Comparison of ENCODE assay signal across 8 cellular contexts in the genomic region with DNA sequence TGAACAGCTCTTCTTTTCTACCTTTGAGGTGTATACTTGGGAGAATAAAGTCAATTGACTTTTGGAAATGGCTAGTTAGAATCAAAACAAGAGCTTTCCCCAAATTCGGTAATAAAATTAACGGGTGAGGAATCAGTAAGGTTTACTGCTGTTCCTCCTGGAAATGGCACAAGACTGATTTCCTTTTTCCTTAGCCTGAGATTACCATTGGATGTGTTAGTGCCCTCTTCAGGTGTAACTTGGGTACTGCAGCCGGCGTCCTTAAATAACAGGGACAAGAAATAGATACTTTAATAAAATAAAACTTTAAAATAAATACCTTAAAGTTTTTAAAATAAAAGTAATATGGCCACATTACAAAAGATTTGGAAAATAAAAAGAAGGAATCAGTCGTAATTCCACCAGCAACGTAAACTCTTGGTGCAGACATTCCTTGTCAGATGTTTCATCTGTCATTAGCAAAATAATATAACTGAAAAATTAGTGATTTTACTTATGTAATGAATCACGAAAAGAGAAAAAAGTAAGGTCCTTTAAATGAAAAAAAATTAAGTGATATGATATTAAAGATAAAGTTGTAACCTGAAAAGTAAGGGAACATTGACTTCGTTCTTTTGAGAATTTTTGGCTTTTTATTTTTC. TPM values are rescaled to one million over a fixed set of nuclear protein-coding genes. Genes with fewer than 3 reads are reported as not detected.
DNase-seq lines count a peak whose midpoint lies in the region; ATAC-seq and TF ChIP-seq lines count a peak whose summit lies in the region.

No MANE protein-coding gene starts in this region.

- peak overlapping the region in 2 of 8 donors; percentile 51 to 79 for H3K27ac Mint-ChIP-seq in CD8-positive, alpha-beta memory T cell

- H3K4me1 Mint-ChIP-seq in CD8-positive, alpha-beta memory T cell: peaks cover 2 to 4% (median 3%) of the 10 kb centered on the region in 3 donors

- no peaks in the 10 kb centered on the region for H4K20me1 ChIP-seq in OCI-LY1 (ENCODE audit: insufficient read depth, low read length)

- no peak overlapping the region for H3K9ac ChIP-seq in OCI-LY1 (ENCODE audit: low read length)

- H3K36me3 Mint-ChIP-seq in CD8-positive, alpha-beta memory T cell: no peaks in the 10 kb centered on the region

- H3K36me3 ChIP-seq in CD8-positive, alpha-beta memory T cell (ENCODE audit: insufficient read depth, low read length): no peaks in the 10 kb centered on the region
- no peaks in the 10 kb centered on the region for H3K36me3 ChIP-seq in OCI-LY1 (ENCODE audit: insufficient read depth, low read length)
- H3K36me3 ChIP-seq in esophagus squamous epithelium: no peaks in the 10 kb centered on the region
- peaks cover 11% of the 10 kb centered on the region for H3K36me3 ChIP-seq in neutrophil
- H3K36me3 ChIP-seq in suprapubic skin: no peaks in the 10 kb centered on the region

- H3K79me2 ChIP-seq in OCI-LY1 (ENCODE audit: insufficient read depth, low read length): 0 out of 2 replicates have a peak, but pooled peaks cover 5% of the 10 kb centered on the region

- intact Hi-C loops in esophagus squamous epithelium (cut with DNase I): loop anchor here (10.0 kb wide), 3 partner anchors 54 to 264 kb away; a partner anchor contains a TSS

- no peaks in the 10 kb centered on the region for H3K9me3 Mint-ChIP-seq in CD8-positive, alpha-beta memory T cell

- no peak for TF ChIP-seq EP300 in suprapubic skin (IDR thresholded peaks at IDR 0.05)

- peak; percentile 28 to 75 (median 47) for DNase-seq in CD8-positive, alpha-beta memory T cell
- DNase-seq in HT1080 (ENCODE audit: low read depth): peak; percentile 76
- peak; percentile 53 for DNase-seq in activated T-cell treated with anti-CD3 and anti-CD28 coated beads for 24 hours (ENCODE audit: low read depth)
- no peak for DNase-seq in esophagus squamous epithelium (lab: John Stamatoyannopoulos, UW)
- DNase-seq in suprapubic skin (ENCODE audit: low spot score in 2 of 2): peak in 1 of 2 donors; percentile 81

- H3K27me3 ChIP-seq in CD8-positive, alpha-beta memory T cell (ENCODE audit: insufficient read depth, low read length, poor library complexity, severe bottlenecking): no peaks in the 10 kb centered on the region
- no peaks in the 10 kb centered on the region for H3K27me3 ChIP-seq in OCI-LY1 (ENCODE audit: insufficient read depth, low read length)
- no peaks in the 10 kb centered on the region for H3K27me3 ChIP-seq in esophagus squamous epithelium
- no peaks in the 10 kb centered on the region for H3K27me3 ChIP-seq in neutrophil
- H3K27me3 ChIP-seq in suprapubic skin: no peaks in the 10 kb centered on the region

- no peak overlapping the region for H3K4me2 ChIP-seq in OCI-LY1 (ENCODE audit: low read length)

- no peaks in the 10 kb centered on the region for H3F3A ChIP-seq in OCI-LY1 (ENCODE audit: insufficient read depth, low read length)

- no peaks in the 10 kb centered on the region for H3K9me3 ChIP-seq in CD8-positive, alpha-beta memory T cell (ENCODE audit: low read length)
- H3K9me3 ChIP-seq in OCI-LY1 (ENCODE audit: low read length) (no peaks in the 10 kb centered on the region), esophagus squamous epithelium (no peaks in the 10 kb centered on the region), neutrophil (no peaks in the 10 kb centered on the region), suprapubic skin (no peaks in the 10 kb centered on the region)

- no peaks in the 10 kb centered on the region for H3K9me2 ChIP-seq in OCI-LY1 (ENCODE audit: low read depth, low read length)

- no peak overlapping the region for H3K27ac ChIP-seq in CD8-positive, alpha-beta memory T cell (ENCODE audit: low read depth, low read length)
- H3K27ac ChIP-seq in OCI-LY1 (ENCODE audit: low read depth, low read length, poor library complexity, severe bottlenecking) (no peak overlapping the region), esophagus squamous epithelium (peak overlapping the region in 1 of 4 donors; percentile 7), neutrophil (peak overlapping the region; percentile 26), suprapubic skin (no peak overlapping the region)

- TF ChIP-seq POLR2A in esophagus squamous epithelium (IDR thresholded peaks at IDR 0.05) (no peak), suprapubic skin (IDR thresholded peaks at IDR 0.05) (no peak)

- H3K4me3 ChIP-seq in CD8-positive, alpha-beta memory T cell (ENCODE audit: low read length): no peak overlapping the region
- H3K4me3 ChIP-seq in OCI-LY1 (ENCODE audit: low read depth, low read length, poor library complexity, severe bottlenecking) (no peak overlapping the region), esophagus squamous epithelium (no peak overlapping the region), neutrophil (ENCODE audit: low read depth in 1 of 2, low read length in 1 of 2) (no peak overlapping the region), suprapubic skin (no peak overlapping the region)

- POLR2A ChIA-PET in CD8-positive, alpha-beta memory T cell (lab: Charles Lee): interaction anchor here (1.3 kb wide), 1 partner anchor 57 kb away, joined by 5 read pairs; a partner anchor contains a TSS

- 17 to 19% methylated on average over 8 of the region's 8 CpGs for WGBS in esophagus squamous epithelium, 2 donors
- 17% methylated on average over 8 of the region's 8 CpGs for WGBS in suprapubic skin

- peak; percentile 74 for TF ChIP-seq CTCF in OCI-LY1 (IDR thresholded peaks at IDR 0.05; ENCODE audit: low read length)
- TF ChIP-seq CTCF in esophagus squamous epithelium (IDR thresholded peaks at IDR 0.05): peak; percentile 83 to 99 (median 94)
- TF ChIP-seq CTCF in neutrophil (IDR thresholded peaks at IDR 0.05): peak; percentile 94
- peak; percentile 79 to 93 for TF ChIP-seq CTCF in suprapubic skin (IDR thresholded peaks at IDR 0.05)

- no peaks in the 10 kb centered on the region for H3K27me3 Mint-ChIP-seq in CD8-positive, alpha-beta memory T cell

- H3K4me3 Mint-ChIP-seq in CD8-positive, alpha-beta memory T cell: no peak overlapping the region

- no peak overlapping the region for H2AFZ ChIP-seq in OCI-LY1 (ENCODE audit: low read length)

- H3K4me1 ChIP-seq in CD8-positive, alpha-beta memory T cell (ENCODE audit: insufficient read depth, low read length): no peaks in the 10 kb centered on the region
- H3K4me1 ChIP-seq in OCI-LY1 (ENCODE audit: insufficient read depth, low read length, severe bottlenecking) (no peaks in the 10 kb centered on the region), esophagus squamous epithelium (peaks cover 0 to 10% (median 0%) of the 10 kb centered on the region in 3 donors), neutrophil (ENCODE audit: control insufficient read depth in 1 of 2, insufficient read depth in 1 of 2, low read depth in 1 of 2, low read length in 1 of 2) (peaks cover 20 to 23% of the 10 kb centered on the region in 2 experiments), suprapubic skin (peaks cover 7% of the 10 kb centered on the region)

- CTCF ChIA-PET in CD8-positive, alpha-beta memory T cell (lab: Charles Lee): interaction anchor here (0.7 to 2.5 kb wide), 17 partner anchors 9 to 260 kb away, joined by 3 to 17 read pairs (median 4); a partner anchor contains a TSS

- no peak for ATAC-seq in HG03045 (IDR thresholded peaks at IDR 0.05; ENCODE audit: unreplicated experiment)

RNA-seq across cellular contexts. Expression of a gene that starts 29.7 kb away (rescaled TPM):
- 1 to 10 TPM; 7.0 to 7.6 TPM for total RNA-seq in CD8-positive, alpha-beta memory T cell
- polyA plus RNA-seq in CD8-positive, alpha-beta memory T cell: 0.37 TPM
- 14.9 and 18.6 TPM in 2 replicates for total RNA-seq in HT1080 (2014; rRNA removed; shearing (Covaris generic))
- 5.6 and 5.7 TPM in 2 replicates for polyA plus RNA-seq in HT1080 (2015; cell fraction: cytosol; rRNA removed)
- polyA plus RNA-seq in HT1080 (2015; cell fraction: nucleus; rRNA removed): 9.6 and 11.2 TPM in 2 replicates
- total RNA-seq in esophagus squamous epithelium: 10 to 100 TPM in 1 of 4 donors, 1 to 10 TPM in 3; 2.9 to 12.0 (median 4.6) TPM
- total RNA-seq in suprapubic skin: 1 to 10 TPM; 3.3 to 5.0 (median 4.8) TPM

RNA-seq across cellular contexts. Expression of a gene that starts 57.5 kb away (rescaled TPM):
- 10 to 100 TPM; 46.5 to 48.5 TPM for total RNA-seq in CD8-positive, alpha-beta memory T cell
- 48.4 TPM for polyA plus RNA-seq in CD8-positive, alpha-beta memory T cell
- total RNA-seq in HT1080 (2014; rRNA removed; shearing (Covaris generic)): 37.1 and 53.6 TPM in 2 replicates
- 99.8 and 110 TPM in 2 replicates for polyA plus RNA-seq in HT1080 (2015; cell fraction: cytosol; rRNA removed)
- 83.9 and 88.2 TPM in 2 replicates for polyA plus RNA-seq in HT1080 (2015; cell fraction: nucleus; rRNA removed)
- total RNA-seq in esophagus squamous epithelium (10 to 100 TPM; 48.0 to 78.3 (median 58.4) TPM), suprapubic skin (100 to 1,000 TPM; 161 to 221 (median 193) TPM)
